ENCODE assay signal across 1 cellular context in genomic region chr13:94526956-94527355, GRCh38. TPM values are rescaled to one million over a fixed set of nuclear protein-coding genes. Genes with fewer than 3 reads are reported as not detected.
"Had no signal": no experiment of that assay in that cellular context is flagged by ENCODE, and none has a peak within 500 bp of the region (broad histone marks: within the 10 kb centered on the region; RNA-seq: fewer than 3 reads in every experiment).

No MANE protein-coding gene starts in this region.

RNA-seq across cellular contexts. Expression of gene DCT, which starts 47.5 kb away (rescaled TPM):
- total RNA-seq: PC-3 had no signal
